In the genomic region with DNA sequence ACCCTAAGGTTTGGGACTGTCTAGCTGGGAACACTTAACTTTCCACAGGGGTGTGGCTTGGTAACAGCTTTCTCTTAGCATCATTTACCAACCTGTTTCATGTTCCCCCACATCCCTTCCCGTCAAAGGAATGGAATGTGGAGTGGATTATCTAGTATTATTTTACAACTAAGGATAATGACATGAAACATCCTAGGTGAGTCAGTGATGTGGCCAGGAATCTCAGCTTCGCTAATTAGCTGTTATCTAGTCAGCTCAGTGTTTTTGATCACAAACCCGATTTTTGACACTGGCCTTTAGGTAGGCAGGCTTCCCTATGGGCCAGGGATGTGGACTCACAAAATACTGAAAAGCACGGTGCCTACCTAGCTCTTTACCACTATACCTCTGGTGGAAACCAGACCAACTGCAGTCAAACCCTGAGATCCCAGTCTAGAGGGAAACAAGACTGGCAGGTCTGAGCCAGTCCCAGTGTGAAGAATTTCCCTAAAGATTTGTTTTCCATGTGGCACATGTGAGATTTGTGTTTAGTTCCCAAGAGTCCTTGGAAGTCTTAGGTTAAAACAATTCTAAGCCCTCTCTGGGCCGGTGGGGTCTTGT, we compare ENCODE assay signal across 20 cellular contexts. TPM values are rescaled to one million over a fixed set of nuclear protein-coding genes. Genes with fewer than 3 reads are reported as not detected.
A peak's percentile ranks its signal among the peaks of the same experiment; 100 is the strongest.
DNase-seq lines count a peak whose midpoint lies in the region; ATAC-seq, FAIRE-seq and TF ChIP-seq lines count a peak whose summit lies in the region.
"Had no signal": no experiment of that assay in that cellular context is flagged by ENCODE, and none has a peak within 500 bp of the region (broad histone marks: within the 10 kb centered on the region; RNA-seq: fewer than 3 reads in every experiment).

No MANE protein-coding gene starts in this region.

- H2BK12ac ChIP-seq in H1 (ENCODE audit: low read depth, low read length) (no peak overlapping the region), mesenchymal stem cell (ENCODE audit: low read length in 2 of 2) (peak overlapping the region; percentile 33 to 41)

- no peak overlapping the region for H3K18ac ChIP-seq in H1 (ENCODE audit: extremely low read depth, low read length)
- peak overlapping the region in 1 of 2 experiments; percentile 21 for H3K18ac ChIP-seq in mesenchymal stem cell (ENCODE audit: low read depth in 1 of 2, low read length in 2 of 2)

- H3K56ac ChIP-seq in H1 (replicated peaks; ENCODE audit: insufficient read length, low read depth, low read length): no peak overlapping the region

- H3K14ac ChIP-seq in H1 (ENCODE audit: insufficient read length) (no peak overlapping the region), mesenchymal stem cell (ENCODE audit: low read length in 2 of 2) (no peak overlapping the region)

- POLR2A ChIA-PET in H1 (lab: Charles Lee; ENCODE audit: partially characterized antibody): no interaction called here
- POLR2A ChIA-PET in activated CD8-positive, alpha-beta T cell treated with anti-CD3 and anti-CD28 coated beads, Interleukin-2, amount 10 ng/mL, durations not matched to agents 7 days and 5 days (lab: Charles Lee): no interaction called here

- H3K4me3 ChIP-seq in GM23338 (no peak overlapping the region), H1 (ENCODE audit: extremely low read depth in 1 of 4, insufficient read depth in 2 of 4, low read depth in 3 of 4, low read length in 4 of 4) (no peak overlapping the region), mesenchymal stem cell (ENCODE audit: insufficient read depth in 1 of 2, low read depth in 1 of 2, low read length in 2 of 2) (no peak overlapping the region)
- H3K4me3 ChIP-seq: gastrocnemius medialis, K562, stomach, upper lobe of right lung had no signal

- peaks cover 42% of the 10 kb centered on the region for H3K4me1 Mint-ChIP-seq in GM23338
- peaks cover 32% of the 10 kb centered on the region for H3K4me1 Mint-ChIP-seq in activated CD8-positive, alpha-beta T cell treated with anti-CD3 and anti-CD28 coated beads, Interleukin-2, amount 10 ng/mL, durations not matched to agents 7 days and 5 days (ENCODE audit: low read depth)

- no peak overlapping the region for H4K91ac ChIP-seq in H1 (replicated peaks; ENCODE audit: insufficient read length, low read length)
- no peak overlapping the region for H4K91ac ChIP-seq in mesenchymal stem cell (ENCODE audit: low read length)

- H3K4ac ChIP-seq in H1 (replicated peaks; ENCODE audit: insufficient read length, low read depth, low read length): no peak overlapping the region
- peak overlapping the region in 1 of 2 experiments; percentile 21 for H3K4ac ChIP-seq in mesenchymal stem cell (ENCODE audit: low read depth in 1 of 2, low read length in 2 of 2)

- CTCF ChIA-PET in H1 (lab: Charles Lee; ENCODE audit: partially characterized antibody): interaction anchor here (0.6 to 2.1 kb wide), 48 partner anchors 9 to 827 kb away, joined by 3 to 12 read pairs (median 4); no protein-coding TSS in a partner anchor
- CTCF ChIA-PET in activated CD8-positive, alpha-beta T cell treated with anti-CD3 and anti-CD28 coated beads, Interleukin-2, amount 10 ng/mL, durations not matched to agents 7 days and 5 days (lab: Charles Lee): interaction anchor here (0.7 to 2.1 kb wide), 16 partner anchors 8 to 1571 kb away, joined by 3 to 9 read pairs (median 3); no protein-coding TSS in a partner anchor

- no peak overlapping the region for H2BK15ac ChIP-seq in H1 (ENCODE audit: low read length)
- no peak overlapping the region for H2BK15ac ChIP-seq in mesenchymal stem cell (ENCODE audit: low read depth, poor library complexity, severe bottlenecking)

- H3K27ac ChIP-seq in GM23338 (ENCODE audit: low read depth) (no peak overlapping the region), H1 (ENCODE audit: low read depth, low read length) (no peak overlapping the region), mesenchymal stem cell (ENCODE audit: low read length, poor library complexity, severe bottlenecking) (no peak overlapping the region)
- H3K27ac ChIP-seq: gastrocnemius medialis, parathyroid adenoma, upper lobe of right lung had no signal

- WGBS in H1 (ENCODE audit: extremely low coverage in 1 of 2, insufficient coverage in 1 of 2, insufficient read length in 1 of 2, insufficient replicate concordance in 2 of 2, low coverage in 1 of 2, low lambda C conversion rate in 2 of 2, missing lambda C conversion rate in 1 of 2), 2 experiments: 70% methylated on average over 5 of the region's 5 CpGs; no CpG with 5 or more reads in 1 of the 2 experiments
- 64% methylated on average over 4 of the region's 5 CpGs for WGBS in mesenchymal stem cell

- no peak overlapping the region for H3K9ac ChIP-seq in H1 (replicated peaks in 1 of 4; ENCODE audit: extremely low read depth in 1 of 4, low read depth in 3 of 4, low read length in 3 of 4)
- H3K9ac ChIP-seq in mesenchymal stem cell (ENCODE audit: low read length): no peak overlapping the region
- H3K9ac ChIP-seq: parathyroid adenoma had no signal

- H3K79me1 ChIP-seq in H1 (ENCODE audit: low read depth, low read length) (peaks cover 3% of the 10 kb centered on the region; the same call in 1 of the 2 replicates), mesenchymal stem cell (replicated peaks; ENCODE audit: low read length, poor library complexity, severe bottlenecking) (peaks cover 4% of the 10 kb centered on the region)

- H2BK120ac ChIP-seq in H1 (replicated peaks; ENCODE audit: low read depth, low read length) (no peak overlapping the region), mesenchymal stem cell (ENCODE audit: low read depth, low read length) (no peak overlapping the region)

- H3K4me3 Mint-ChIP-seq in GM23338: no peak overlapping the region
- H3K4me3 Mint-ChIP-seq in activated CD8-positive, alpha-beta T cell treated with anti-CD3 and anti-CD28 coated beads, Interleukin-2, amount 10 ng/mL, durations not matched to agents 7 days and 5 days: no peak overlapping the region
- H3K4me3 Mint-ChIP-seq: activated CD4-positive, alpha-beta T cell treated with anti-CD3 and anti-CD28 coated beads for 36 hours; activated CD8-positive, alpha-beta memory T cell treated with anti-CD3 and anti-CD28 coated beads, Interleukin-2, amount 10 ng/mL, durations not matched to agents 7 days and 5 days; activated naive CD8-positive, alpha-beta T cell; activated T-helper 17 cell treated with anti-CD3 and anti-CD28 coated beads, Interleukin-2, amount 50 U/mL, for 72 hours; T-cell had no signal

- H3K79me2 ChIP-seq in GM23338 (replicated peaks; ENCODE audit: insufficient read depth): peaks cover 15% of the 10 kb centered on the region; the same call in 1 of the 2 replicates
- peaks cover 0 to 18% of the 10 kb centered on the region in 2 experiments; a peak in 2 of 4 replicates for H3K79me2 ChIP-seq in H1 (ENCODE audit: control insufficient read depth in 1 of 2, insufficient read depth in 2 of 2, low read length in 2 of 2)
- H3K79me2 ChIP-seq: parathyroid adenoma had no signal

- no peaks in the 10 kb centered on the region for H3K9me2 ChIP-seq in GM23338 (ENCODE audit: insufficient read depth)

- peak overlapping the region; percentile 46; the same call in 1 of the 2 replicates for H3K27ac Mint-ChIP-seq in GM23338
- H3K27ac Mint-ChIP-seq in activated CD8-positive, alpha-beta T cell treated with anti-CD3 and anti-CD28 coated beads, Interleukin-2, amount 10 ng/mL, durations not matched to agents 7 days and 5 days: no peak overlapping the region
- H3K27ac Mint-ChIP-seq: activated CD4-positive, alpha-beta T cell treated with anti-CD3 and anti-CD28 coated beads for 36 hours; activated CD8-positive, alpha-beta memory T cell treated with anti-CD3 and anti-CD28 coated beads, Interleukin-2, amount 10 ng/mL, durations not matched to agents 7 days and 5 days; activated naive CD8-positive, alpha-beta T cell; activated T-helper 17 cell treated with anti-CD3 and anti-CD28 coated beads, Interleukin-2, amount 50 U/mL, for 72 hours; naive B cell; T-cell had no signal

- no peak for TF ChIP-seq POLR2A in H1 (IDR thresholded peaks at IDR 0.05; ENCODE audit: control extremely low read depth in 1 of 2, low read depth in 2 of 2, low read length in 2 of 2)

- in situ Hi-C loops in GM13976 (cut with MboI; ENCODE audit: low sequenced_read_pairs, unreplicated experiment): no loop called here

- H3K23me2 ChIP-seq in H1 (ENCODE audit: low read depth, low read length): peaks cover 8% of the 10 kb centered on the region

- FAIRE-seq in H1 (lab: Jason Lieb, UNC): no peak
- FAIRE-seq: TTC549 had no signal

- peak; percentile 3; the same call in 2 of the 3 replicates for ATAC-seq in GM23338
- ATAC-seq in activated CD8-positive, alpha-beta T cell treated with anti-CD3 and anti-CD28 coated beads, Interleukin-2, amount 10 ng/mL, durations not matched to agents 7 days and 5 days: no peak

- no peaks in the 10 kb centered on the region for H3F3A ChIP-seq in GM23338 (replicated peaks; ENCODE audit: low read depth)

- H3K36me3 Mint-ChIP-seq in GM23338 (ENCODE audit: low read depth): no peaks in the 10 kb centered on the region; the same call in 2 of the 3 replicates
- no peaks in the 10 kb centered on the region for H3K36me3 Mint-ChIP-seq in activated CD8-positive, alpha-beta T cell treated with anti-CD3 and anti-CD28 coated beads, Interleukin-2, amount 10 ng/mL, durations not matched to agents 7 days and 5 days (ENCODE audit: low read depth)
- H3K36me3 Mint-ChIP-seq: activated CD8-positive, alpha-beta memory T cell treated with anti-CD3 and anti-CD28 coated beads, Interleukin-2, amount 10 ng/mL, durations not matched to agents 7 days and 5 days; activated naive CD8-positive, alpha-beta T cell; naive B cell; T-cell had no signal

- no peak for TF ChIP-seq RAD21 in H1 (IDR thresholded peaks at IDR 0.05 in 1 of 2, conservative IDR thresholded peaks at IDR 0.05 in 1 of 2; ENCODE audit: low read depth in 2 of 2, low read length in 2 of 2)

- no peak overlapping the region for H2AK5ac ChIP-seq in H1 (ENCODE audit: low read depth, low read length)
- H2AK5ac ChIP-seq in mesenchymal stem cell (ENCODE audit: low read length, severe bottlenecking): peak overlapping the region; percentile 42

- TF ChIP-seq CTCF in GM23338 (conservative IDR thresholded peaks at IDR 0.05; ENCODE audit: low read depth in 2 of 2): no peak
- TF ChIP-seq CTCF in H1 (IDR thresholded peaks at IDR 0.05; ENCODE audit: control extremely low read depth in 1 of 3, insufficient read depth in 1 of 3, low read depth in 1 of 3, low read length in 3 of 3): peak in 1 of 3 experiments; percentile 14; a peak in 1 of 4 replicates
- no peak for TF ChIP-seq CTCF in GM13976 (IDR thresholded peaks at IDR 0.05; ENCODE audit: borderline replicate concordance, control extremely low read depth, extremely low read depth, insufficient read depth, missing control alignments)

- TF ChIP-seq EP300 in H1 (IDR thresholded peaks at IDR 0.05; ENCODE audit: borderline replicate concordance in 1 of 2, low read depth in 2 of 2, low read length in 2 of 2): no peak

- no peak overlapping the region for H2BK5ac ChIP-seq in H1 (ENCODE audit: low read depth, low read length)
- H2BK5ac ChIP-seq in mesenchymal stem cell (ENCODE audit: low read depth, low read length, poor library complexity, severe bottlenecking): no peak overlapping the region

- H4K8ac ChIP-seq in H1 (ENCODE audit: extremely low read depth, insufficient read depth, low read length): no peak overlapping the region
- no peak overlapping the region for H4K8ac ChIP-seq in mesenchymal stem cell (ENCODE audit: low read length)

- peaks cover 21% of the 10 kb centered on the region for H3K27me3 Mint-ChIP-seq in GM23338 (ENCODE audit: insufficient read depth, low read depth, poor library complexity)
- peaks cover 40% of the 10 kb centered on the region for H3K27me3 Mint-ChIP-seq in activated CD8-positive, alpha-beta T cell treated with anti-CD3 and anti-CD28 coated beads, Interleukin-2, amount 10 ng/mL, durations not matched to agents 7 days and 5 days (ENCODE audit: low read depth)

- no peak overlapping the region for H4K5ac ChIP-seq in H1 (ENCODE audit: insufficient read length, low read depth, low read length)

- H3K27me3 ChIP-seq in GM23338 (ENCODE audit: insufficient read depth): peaks cover 32% of the 10 kb centered on the region
- H3K27me3 ChIP-seq in H1 (replicated peaks in 1 of 4; ENCODE audit: control insufficient read depth in 3 of 4, extremely low read depth in 1 of 4, insufficient read depth in 3 of 4, low read length in 3 of 4): peaks cover 4 to 18% (median 14%) of the 10 kb centered on the region in 4 experiments; a peak in 6 of 7 replicates
- no peaks in the 10 kb centered on the region for H3K27me3 ChIP-seq in mesenchymal stem cell (ENCODE audit: control insufficient read depth in 1 of 2, insufficient read depth in 1 of 2, low read length in 2 of 2)
- H3K27me3 ChIP-seq: upper lobe of right lung had no signal

- H3K9me3 Mint-ChIP-seq in GM23338: no peaks in the 10 kb centered on the region; the same call in 2 of the 3 replicates
- H3K9me3 Mint-ChIP-seq in activated CD8-positive, alpha-beta T cell treated with anti-CD3 and anti-CD28 coated beads, Interleukin-2, amount 10 ng/mL, durations not matched to agents 7 days and 5 days (ENCODE audit: insufficient read depth): no peaks in the 10 kb centered on the region
- H3K9me3 Mint-ChIP-seq: activated T-helper 17 cell treated with anti-CD3 and anti-CD28 coated beads, Interleukin-2, amount 50 U/mL, for 72 hours; naive B cell; T-cell had no signal

- 0 out of 2 replicates have a peak, but pooled peaks cover 5% of the 10 kb centered on the region for H4K20me1 ChIP-seq in GM23338 (replicated peaks; ENCODE audit: insufficient read depth)
- H4K20me1 ChIP-seq in H1 (replicated peaks in 1 of 2; ENCODE audit: control insufficient read depth in 1 of 2, insufficient read depth in 2 of 2, low read length in 2 of 2): no peaks in the 10 kb centered on the region

- no peak overlapping the region for H3K23ac ChIP-seq in H1 (ENCODE audit: insufficient read length)
- no peak overlapping the region for H3K23ac ChIP-seq in mesenchymal stem cell (ENCODE audit: low read length in 2 of 2)

- H3K4me2 ChIP-seq in GM23338 (no peak overlapping the region), H1 (ENCODE audit: insufficient read depth in 1 of 2, low read depth in 2 of 2, low read length in 2 of 2) (no peak overlapping the region), mesenchymal stem cell (ENCODE audit: low read length, poor library complexity, severe bottlenecking) (no peak overlapping the region)

- H3K9me3 ChIP-seq in H1 (ENCODE audit: insufficient read depth in 2 of 2, low read depth in 1 of 2, low read length in 1 of 2): no peaks in the 10 kb centered on the region
- H3K9me3 ChIP-seq in mesenchymal stem cell (ENCODE audit: control insufficient read depth, low read length): no peaks in the 10 kb centered on the region
- H3K9me3 ChIP-seq: gastrocnemius medialis, stomach, upper lobe of right lung had no signal

- DNase-seq in GM23338 (ENCODE audit: low spot score) (peak; percentile 37), NCI-H526 (lab: John Stamatoyannopoulos, UW) (peak; percentile 57 to 69), H1 (ENCODE audit: low read depth in 1 of 2, low spot score in 2 of 2) (no peak), mesenchymal stem cell (no peak), GM13976 (ENCODE audit: low spot score) (no peak), NCI-H345 treated with DMSO at 0.1 percent for 48 hours (lab: John Stamatoyannopoulos, UW; ENCODE audit: unreplicated experiment) (no peak), HuH-7 (ENCODE audit: low spot score) (no peak)
- DNase-seq in activated CD8-positive, alpha-beta T cell treated with anti-CD3 and anti-CD28 coated beads, Interleukin-2, amount 10 ng/mL, durations not matched to agents 7 days and 5 days: no peak
- DNase-seq: gastrocnemius medialis, upper lobe of right lung had no signal

- no peak overlapping the region for H2BK20ac ChIP-seq in H1 (ENCODE audit: low read length)

- H3K36me3 ChIP-seq in GM23338 (ENCODE audit: insufficient read depth) (no peaks in the 10 kb centered on the region), H1 (ENCODE audit: control insufficient read depth in 2 of 4, insufficient read depth in 4 of 4, low read length in 3 of 4) (no peaks in the 10 kb centered on the region), mesenchymal stem cell (ENCODE audit: control insufficient read depth in 1 of 2, insufficient read depth in 2 of 2, low read depth in 1 of 2, low read length in 2 of 2) (no peaks in the 10 kb centered on the region)
- H3K36me3 ChIP-seq: gastrocnemius medialis, stomach, upper lobe of right lung had no signal

- H3K4me1 ChIP-seq in GM23338 (ENCODE audit: insufficient read depth): peaks cover 32% of the 10 kb centered on the region
- H3K4me1 ChIP-seq in H1 (replicated peaks in 1 of 4; ENCODE audit: control insufficient read depth in 3 of 4, insufficient read depth in 4 of 4, low read length in 3 of 4): peaks cover 3 to 17% (median 13%) of the 10 kb centered on the region in 4 experiments; a peak in 6 of 7 replicates
- peaks cover 7% of the 10 kb centered on the region for H3K4me1 ChIP-seq in mesenchymal stem cell (ENCODE audit: control insufficient read depth, insufficient read depth, low read depth, low read length)
- H3K4me1 ChIP-seq: parathyroid adenoma had no signal

- H2AFZ ChIP-seq in GM23338: 0 out of 2 replicates have a peak overlapping the region, but pooled peaks have one; percentile 54
- 0 out of 2 replicates have a peak overlapping the region, but pooled peaks have one; percentile 30 for H2AFZ ChIP-seq in H1 (ENCODE audit: low read length)
- no peak overlapping the region for H2AFZ ChIP-seq in mesenchymal stem cell (ENCODE audit: low read depth, low read length)
- H2AFZ ChIP-seq: parathyroid adenoma had no signal

RNA-seq across cellular contexts. Expression of gene NRP2, which starts 2.8 kb away (rescaled TPM):
- total RNA-seq in GM23338 (2014; rRNA removed; shearing (Covaris generic)): 17.4 and 22.0 TPM in 2 replicates
- polyA plus RNA-seq in GM23338 (2016; fragmentation: Nextera tagmentation; extraction: Ambion mirVana) (18.4 and 19.1 TPM in 2 replicates), H1 (2011; rRNA removed) (26.7 and 32.0 TPM in 2 replicates)
- 36.9 and 37.8 TPM in 2 replicates for total RNA-seq in H1 (2021; fragmentation: NEBNext Ultra II Directional; extraction: Animal tissue kit (Norgen Biotek cat#: 25700))
- 23.9 TPM for polyA plus RNA-seq in H1 (2011; cell fraction: cytosol; rRNA removed)
- polyA plus RNA-seq in H1 (2011; cell fraction: nucleus; rRNA removed): 56.3 TPM
- 35.4 to 38.0 TPM (median 37.0 TPM) in 4 replicates for polyA plus RNA-seq in H1 (2012, experiment 1 of 2)
- polyA plus RNA-seq in H1 (2012, experiment 2 of 2): 10.6 TPM
- polyA plus RNA-seq in H1 (2013, experiment 1 of 2): 46.7 TPM
- polyA plus RNA-seq in H1 (2013, experiment 2 of 2): 42.5 TPM
- polyA minus RNA-seq in H1 (2011; rRNA and poly(A)+ RNA removed): 78.9 and 87.3 TPM in 2 replicates
- 24.7 TPM for polyA minus RNA-seq in H1 (2011; cell fraction: cytosol; rRNA and poly(A)+ RNA removed)
- 82.2 TPM for polyA minus RNA-seq in H1 (2011; cell fraction: nucleus; rRNA and poly(A)+ RNA removed)
- polyA plus RNA-seq in mesenchymal stem cell (2013, experiment 1 of 2): 87.1 TPM
- polyA plus RNA-seq in mesenchymal stem cell (2013, experiment 2 of 2): 83.3 TPM
- total RNA-seq in activated CD8-positive, alpha-beta T cell treated with anti-CD3 and anti-CD28 coated beads, Interleukin-2, amount 10 ng/mL, durations not matched to agents 7 days and 5 days: 1 to 10 TPM; 4.0 to 4.2 TPM

Comparison
In these comparisons a context has a peak if more than half of its experiments do, and no peak if none do; other contexts are left out.
1. DNase-seq: peak in GM23338 (single experiment) and NCI-H526 (2 of 2); none in H1 (0 of 2), mesenchymal stem cell (single experiment), GM13976 (single experiment), NCI-H345 treated with DMSO at 0.1 percent for 48 hours (single experiment), HuH-7 (single experiment) and activated CD8-positive, alpha-beta T cell treated with anti-CD3 and anti-CD28 coated beads, Interleukin-2, amount 10 ng/mL, durations not matched to agents 7 days and 5 days (single experiment).